ENCODE assay signal across 15 cellular contexts in the genomic region with DNA sequence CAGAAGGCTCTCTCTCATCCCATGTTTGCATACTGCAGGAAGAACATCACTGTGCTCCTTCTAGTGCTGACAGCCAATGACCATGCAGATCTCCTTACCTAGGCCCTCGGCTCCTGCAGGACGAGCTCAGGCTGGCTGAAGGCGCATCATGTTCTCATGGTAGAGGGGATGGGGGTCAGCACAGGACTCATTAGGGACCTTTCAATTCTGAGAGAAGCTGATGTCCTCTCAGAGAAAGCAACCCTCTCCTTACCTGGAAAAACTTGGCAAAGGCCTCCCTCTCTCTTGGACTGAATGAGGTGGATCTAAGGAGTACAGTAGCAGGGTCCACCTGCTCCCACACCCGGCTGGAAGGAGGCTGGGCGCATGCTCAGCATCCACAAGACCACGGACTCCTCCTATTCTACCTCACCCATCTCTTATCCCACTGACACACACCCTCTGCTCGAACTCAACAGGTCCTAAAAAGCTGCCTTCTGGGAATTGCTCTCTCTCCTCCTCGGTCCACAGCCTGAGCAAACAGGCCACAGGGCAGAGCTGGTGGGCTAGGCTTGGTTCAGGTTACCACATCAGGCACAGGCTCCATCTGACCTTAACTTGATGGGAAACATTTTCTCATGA. TPM values are rescaled to one million over a fixed set of nuclear protein-coding genes. Genes with fewer than 3 reads are reported as not detected.
DNase-seq lines count a peak whose midpoint lies in the region; ATAC-seq and TF ChIP-seq lines count a peak whose summit lies in the region.
"Had no signal": no experiment of that assay in that cellular context is flagged by ENCODE, and none has a peak within 500 bp of the region (broad histone marks: within the 10 kb centered on the region; RNA-seq: fewer than 3 reads in every experiment).

No MANE protein-coding gene starts in this region.

- peak; percentile 42 for DNase-seq in activated effector memory CD4-positive, alpha-beta T cell treated with anti-CD3 and anti-CD28 coated beads, Interleukin-2, amount 50 U/mL, for 16 hours
- DNase-seq in activated effector memory CD4-positive, alpha-beta T cell treated with Interleukin-2 at 50 U/mL for 16 hours, result no peak
- DNase-seq in T-helper 17 cell (no peak), esophagus muscularis mucosa (ENCODE audit: extremely low spot score) (peak; percentile 91), NCI-H1694 (lab: John Stamatoyannopoulos, UW) (no peak), T-helper 9 cell (no peak)
- DNase-seq in stimulated activated effector memory CD8-positive, alpha-beta T cell treated with anti-CD3 and anti-CD28 coated beads, Interleukin-12 subunit alpha, Interleukin-12 subunit beta, amount 100 ng/mL, for 72 hours (ENCODE audit: low spot score in 2 of 2), result no peak
- DNase-seq: KG1; NCI-H1105; NK-92 treated with Interleukin-12 subunit alpha and Interleukin-12 subunit beta, amount 100 ng/mL, for 24 hours; occipital lobe; stimulated activated CD4-positive, alpha-beta T cell treated with anti-CD3 and anti-CD28 coated beads, Interleukin-4, amount 100 ng/mL, for 4 hours had no signal

- ATAC-seq in T-helper 17 cell (no peak), HG03571 (IDR thresholded peaks at IDR 0.05; ENCODE audit: unreplicated experiment) (no peak)
- ATAC-seq in stimulated activated effector memory CD8-positive, alpha-beta T cell treated with anti-CD3 and anti-CD28 coated beads, Interleukin-12 subunit alpha, Interleukin-12 subunit beta, amount 100 ng/mL, for 72 hours, result no peak
- ATAC-seq: WTC11 had no signal

- peaks cover 4% of the 10 kb centered on the region for H3K36me3 Mint-ChIP-seq in T-helper 17 cell (ENCODE audit: low read depth)
- H3K36me3 Mint-ChIP-seq in stimulated activated effector memory CD8-positive, alpha-beta T cell treated with anti-CD3 and anti-CD28 coated beads, Interleukin-12 subunit alpha, Interleukin-12 subunit beta, amount 100 ng/mL, for 72 hours, result peaks cover 37% of the 10 kb centered on the region
- H3K36me3 Mint-ChIP-seq: WTC11 had no signal

- TF ChIP-seq CTCF in esophagus muscularis mucosa (IDR thresholded peaks at IDR 0.05), result no peak

- H3K4me1 ChIP-seq in esophagus muscularis mucosa, result peaks cover 25 to 62% (median 40%) of the 10 kb centered on the region in 4 donors

- no peak overlapping the region for H3K27ac ChIP-seq in esophagus muscularis mucosa (replicated peaks in 1 of 4)

- TF ChIP-seq EP300 in esophagus muscularis mucosa (IDR thresholded peaks at IDR 0.05), result no peak

- WGBS in esophagus muscularis mucosa, result 88% methylated on average over 6 of the region's 8 CpGs

- H3K4me3 Mint-ChIP-seq in T-helper 17 cell, result peak overlapping the region; percentile 52
- no peak overlapping the region for H3K4me3 Mint-ChIP-seq in stimulated activated effector memory CD8-positive, alpha-beta T cell treated with anti-CD3 and anti-CD28 coated beads, Interleukin-12 subunit alpha, Interleukin-12 subunit beta, amount 100 ng/mL, for 72 hours
- H3K4me3 Mint-ChIP-seq: mesothelial cell of epicardium, WTC11 had no signal

- peaks cover 31% of the 10 kb centered on the region for H3K4me1 Mint-ChIP-seq in T-helper 17 cell
- peaks cover 65% of the 10 kb centered on the region for H3K4me1 Mint-ChIP-seq in stimulated activated effector memory CD8-positive, alpha-beta T cell treated with anti-CD3 and anti-CD28 coated beads, Interleukin-12 subunit alpha, Interleukin-12 subunit beta, amount 100 ng/mL, for 72 hours

- TF ChIP-seq POLR2A in esophagus muscularis mucosa (IDR thresholded peaks at IDR 0.05; ENCODE audit: low read depth), result no peak

- H3K27me3 Mint-ChIP-seq in T-helper 17 cell, result no peaks in the 10 kb centered on the region

- intact Hi-C loops in esophagus muscularis mucosa (cut with DNase I), result no loop called here

- peaks cover 0 to 22% (median 17%) of the 10 kb centered on the region in 4 donors for H3K36me3 ChIP-seq in esophagus muscularis mucosa

- H3K4me3 ChIP-seq in esophagus muscularis mucosa, result no peak overlapping the region

- H3K27me3 ChIP-seq in esophagus muscularis mucosa, result no peaks in the 10 kb centered on the region

- H3K27ac Mint-ChIP-seq in T-helper 17 cell, result no peak overlapping the region
- H3K27ac Mint-ChIP-seq in stimulated activated effector memory CD8-positive, alpha-beta T cell treated with anti-CD3 and anti-CD28 coated beads, Interleukin-12 subunit alpha, Interleukin-12 subunit beta, amount 100 ng/mL, for 72 hours, result peak overlapping the region; percentile 78
- H3K27ac Mint-ChIP-seq: mesothelial cell of epicardium, WTC11 had no signal

- no peaks in the 10 kb centered on the region for H3K9me3 ChIP-seq in T-helper 17 cell (ENCODE audit: control insufficient read depth, low read length, poor library complexity, severe bottlenecking)
- H3K9me3 ChIP-seq in esophagus muscularis mucosa, result no peaks in the 10 kb centered on the region

- H3K9me3 Mint-ChIP-seq in stimulated activated effector memory CD8-positive, alpha-beta T cell treated with anti-CD3 and anti-CD28 coated beads, Interleukin-12 subunit alpha, Interleukin-12 subunit beta, amount 100 ng/mL, for 72 hours, result no peaks in the 10 kb centered on the region
- H3K9me3 Mint-ChIP-seq: mesothelial cell of epicardium, WTC11 had no signal

RNA-seq across cellular contexts. Expression of a gene that starts 2.9 kb away (rescaled TPM):
- total RNA-seq in T-helper 17 cell (1 to 10 TPM; 6.3 to 7.1 TPM), esophagus muscularis mucosa (1 to 10 TPM; 5.0 to 8.4 (median 6.1) TPM)

Comparison
In these comparisons a context has a peak if more than half of its experiments do, and no peak if none do; other contexts are left out.
1. DNase-seq: peak in activated effector memory CD4-positive, alpha-beta T cell treated with anti-CD3 and anti-CD28 coated beads, Interleukin-2, amount 50 U/mL, for 16 hours (single experiment) and esophagus muscularis mucosa (single experiment); none in activated effector memory CD4-positive, alpha-beta T cell treated with Interleukin-2 at 50 U/mL for 16 hours (single experiment), T-helper 17 cell (0 of 3), stimulated activated effector memory CD8-positive, alpha-beta T cell treated with anti-CD3 and anti-CD28 coated beads, Interleukin-12 subunit alpha, Interleukin-12 subunit beta, amount 100 ng/mL, for 72 hours (0 of 2), NCI-H1694 (single experiment) and T-helper 9 cell (single experiment).